ENCODE assay signal across 21 cellular contexts in the genomic region with DNA sequence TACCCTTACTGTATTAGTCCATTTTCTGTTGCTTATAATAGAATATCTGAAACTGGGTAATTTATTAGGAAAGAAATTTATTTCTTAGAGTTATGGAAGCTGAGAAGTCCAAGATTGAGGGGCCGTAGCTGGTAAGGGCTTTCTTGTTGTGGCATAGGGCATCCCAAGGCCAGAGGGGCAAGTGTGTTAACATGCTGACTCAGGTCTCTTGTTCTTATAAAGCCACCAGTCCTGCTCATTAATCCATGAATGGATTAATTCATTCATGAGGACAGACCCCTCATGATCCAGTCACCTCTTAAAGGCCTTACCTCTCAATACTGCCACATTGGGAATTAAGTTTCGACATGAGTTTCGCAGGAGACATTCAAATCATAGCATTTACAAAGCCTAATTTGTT. TPM values are rescaled to one million over a fixed set of nuclear protein-coding genes. Genes with fewer than 3 reads are reported as not detected.
DNase-seq lines count a peak whose midpoint lies in the region; ATAC-seq and TF ChIP-seq lines count a peak whose summit lies in the region.
"Had no signal": no experiment of that assay in that cellular context is flagged by ENCODE, and none has a peak within 500 bp of the region (broad histone marks: within the 10 kb centered on the region; RNA-seq: fewer than 3 reads in every experiment).

No MANE protein-coding gene starts in this region.

- no peaks in the 10 kb centered on the region; the same call in 1 of the 2 replicates for H4K20me1 ChIP-seq in PC-9 (ENCODE audit: insufficient read depth)

- no peak for ATAC-seq in activated T-cell treated with anti-CD3 and anti-CD28 coated beads, Interleukin-2, amount 50 U/mL, for 72 hours (replicated peaks in 1 of 2)
- no peak for ATAC-seq in CD4-positive, alpha-beta T cell (ENCODE audit: poor library complexity)

- H3K4me3 Mint-ChIP-seq in activated T-cell treated with anti-CD3 and anti-CD28 coated beads, Interleukin-2, amount 50 U/mL, for 72 hours = no peak overlapping the region
- peak overlapping the region; percentile 52 for H3K4me3 Mint-ChIP-seq in CD4-positive, alpha-beta T cell
- peak overlapping the region; percentile 9 for H3K4me3 Mint-ChIP-seq in type B pancreatic cell
- H3K4me3 Mint-ChIP-seq: HFFc6 had no signal

- CTCF ChIA-PET in CD4-positive, alpha-beta T cell (lab: Charles Lee) = no interaction called here
- CTCF ChIA-PET in PC-9 (lab: Charles Lee) = interaction anchor here (0.6 kb wide), 1 partner anchor 11 kb away, joined by 5 read pairs; no protein-coding TSS in a partner anchor

- H3K27me3 ChIP-seq in CD4-positive, alpha-beta T cell (ENCODE audit: control insufficient read depth, insufficient read depth, low read length) = no peaks in the 10 kb centered on the region
- no peaks in the 10 kb centered on the region for H3K27me3 ChIP-seq in PC-9 (ENCODE audit: insufficient read depth, low read depth)
- H3K27me3 ChIP-seq: MG63 had no signal

- H3K4me2 ChIP-seq in PC-9 = peak overlapping the region; percentile 90; the same call in 1 of the 2 replicates

- POLR2A ChIA-PET in CD4-positive, alpha-beta T cell (lab: Charles Lee) = no interaction called here
- POLR2A ChIA-PET in PC-9 (lab: Charles Lee; ENCODE audit: unreplicated experiment) = no interaction called here

- peaks cover 54% of the 10 kb centered on the region for H3K79me2 ChIP-seq in PC-9 (ENCODE audit: low read depth)

- peaks cover 0 to 5% of the 10 kb centered on the region in 2 donors for H3K36me3 Mint-ChIP-seq in activated T-cell treated with anti-CD3 and anti-CD28 coated beads, Interleukin-2, amount 50 U/mL, for 72 hours (ENCODE audit: insufficient read depth in 2 of 2)
- H3K36me3 Mint-ChIP-seq in CD4-positive, alpha-beta T cell (ENCODE audit: low read depth) = peaks cover 10% of the 10 kb centered on the region
- no peaks in the 10 kb centered on the region for H3K36me3 Mint-ChIP-seq in type B pancreatic cell

- no peak overlapping the region for H2AFZ ChIP-seq in PC-9

- H3K27me3 Mint-ChIP-seq in activated T-cell treated with anti-CD3 and anti-CD28 coated beads, Interleukin-2, amount 50 U/mL, for 72 hours (ENCODE audit: low read depth) = no peaks in the 10 kb centered on the region
- H3K27me3 Mint-ChIP-seq in CD4-positive, alpha-beta T cell = no peaks in the 10 kb centered on the region
- no peaks in the 10 kb centered on the region for H3K27me3 Mint-ChIP-seq in type B pancreatic cell

- no peaks in the 10 kb centered on the region for H3K9me2 ChIP-seq in PC-9 (ENCODE audit: insufficient read depth)
- H3K9me2 ChIP-seq: SK-N-SH had no signal

- H3K9me3 ChIP-seq in CD4-positive, alpha-beta T cell (ENCODE audit: control insufficient read depth, low read length) = no peaks in the 10 kb centered on the region
- H3K9me3 ChIP-seq in PC-9 (ENCODE audit: insufficient read depth, low read depth) = no peaks in the 10 kb centered on the region
- H3K9me3 ChIP-seq: Caco-2, MG63, SK-N-SH had no signal

- DNase-seq in activated T-cell treated with anti-CD3 and anti-CD28 coated beads, Interleukin-2, amount 50 U/mL, for 72 hours = no peak
- DNase-seq in activated T-cell treated with anti-CD3 and anti-CD28 coated beads, Interleukin-2, amount 50 U/mL, for 1 hour = no peak
- no peak for DNase-seq in CD4-positive, alpha-beta T cell
- DNase-seq in PC-9 = no peak
- no peak for DNase-seq in type B pancreatic cell (ENCODE audit: extremely low spot score, unreplicated experiment)
- DNase-seq in dedifferentiated amniotic fluid mesenchymal stem cell (ENCODE audit: extremely low spot score) = no peak
- DNase-seq in ecto neural progenitor cell (ENCODE audit: low spot score) = no peak
- DNase-seq: DMS153, GDM1, H7, HFFc6, MG63, NCI-H1092, NCI-H146, NCI-H2081, NCI-H2171 treated with DMSO at 0.1 percent for 48 hours, NCI-H446, NCI-H526 treated with DMSO at 0.1 percent for 48 hours, SK-N-SH had no signal

- H3K27ac ChIP-seq in CD4-positive, alpha-beta T cell (ENCODE audit: low read depth, low read length) = no peak overlapping the region
- no peak overlapping the region for H3K27ac ChIP-seq in PC-9
- H3K27ac ChIP-seq: C4-2B had no signal

- no peak for TF ChIP-seq CTCF in CD4-positive, alpha-beta T cell (IDR thresholded peaks at IDR 0.05)
- TF ChIP-seq CTCF in PC-9 (conservative IDR thresholded peaks at IDR 0.05) (no peak), type B pancreatic cell (conservative IDR thresholded peaks at IDR 0.05) (no peak)

- no TSS peak for BruUV-seq in PC-9 (replicated peaks; lab: Mats Ljungman, UMichigan)

- no peaks in the 10 kb centered on the region for H3K36me3 ChIP-seq in PC-9 (ENCODE audit: low read depth)
- H3K36me3 ChIP-seq: MG63 had no signal

- peaks cover 26% of the 10 kb centered on the region for H3K4me1 ChIP-seq in PC-9 (replicated peaks; ENCODE audit: insufficient read depth)

- peaks cover 22% of the 10 kb centered on the region; the same call in 1 of the 2 replicates for H3F3A ChIP-seq in PC-9 (ENCODE audit: insufficient read depth, low read depth)

- H3K27ac Mint-ChIP-seq in activated T-cell treated with anti-CD3 and anti-CD28 coated beads, Interleukin-2, amount 50 U/mL, for 72 hours = peak overlapping the region; percentile 35
- no peak overlapping the region for H3K27ac Mint-ChIP-seq in CD4-positive, alpha-beta T cell
- no peak overlapping the region for H3K27ac Mint-ChIP-seq in type B pancreatic cell
- H3K27ac Mint-ChIP-seq: HFFc6 had no signal

- H3K4me1 Mint-ChIP-seq in activated T-cell treated with anti-CD3 and anti-CD28 coated beads, Interleukin-2, amount 50 U/mL, for 72 hours (ENCODE audit: low read depth) = peaks cover 45% of the 10 kb centered on the region
- H3K4me1 Mint-ChIP-seq in CD4-positive, alpha-beta T cell (ENCODE audit: low read depth) = peaks cover 46% of the 10 kb centered on the region
- H3K4me1 Mint-ChIP-seq in type B pancreatic cell (ENCODE audit: unreplicated experiment) = peaks cover 19% of the 10 kb centered on the region

- H3K9me3 Mint-ChIP-seq in activated T-cell treated with anti-CD3 and anti-CD28 coated beads, Interleukin-2, amount 50 U/mL, for 72 hours = no peaks in the 10 kb centered on the region
- no peaks in the 10 kb centered on the region for H3K9me3 Mint-ChIP-seq in CD4-positive, alpha-beta T cell
- H3K9me3 Mint-ChIP-seq in type B pancreatic cell = no peaks in the 10 kb centered on the region
- H3K9me3 Mint-ChIP-seq: HFFc6 had no signal

- H3K4me3 ChIP-seq in PC-9 = no peak overlapping the region
- H3K4me3 ChIP-seq: MG63 had no signal

- intact Hi-C loops in CD4-positive, alpha-beta T cell (cut with DNase I, micrococcal nuclease) = loop anchor here in 1 of 2 experiments (5.0 to 10.0 kb wide), 4 partner anchors 265 to 1263 kb away; a partner anchor contains a TSS
- intact Hi-C loops in PC-9 (cut with micrococcal nuclease; ENCODE audit: unreplicated experiment) = loop anchor here (5.0 to 10.0 kb wide), 2 partner anchors 330 to 333 kb away; a partner anchor contains a TSS

RNA-seq across cellular contexts. Expression of a gene that starts 2.4 kb away (rescaled TPM):
- total RNA-seq in activated T-cell treated with anti-CD3 and anti-CD28 coated beads, Interleukin-2, amount 50 U/mL, for 72 hours = 10 to 100 TPM; 31.7 to 33.9 TPM
- 1 to 10 TPM; 6.0 to 6.9 TPM for total RNA-seq in CD4-positive, alpha-beta T cell
- total RNA-seq in PC-9 (2021) (53.3 and 66.0 TPM in 2 replicates), type B pancreatic cell (ENCODE audit: low replicate concordance) (30.0 and 36.5 TPM in 2 replicates)

RNA-seq across cellular contexts. Expression of a gene that starts 2.7 kb away (rescaled TPM):
- 1 to 10 TPM; 1.0 to 1.1 TPM for total RNA-seq in activated T-cell treated with anti-CD3 and anti-CD28 coated beads, Interleukin-2, amount 50 U/mL, for 72 hours
- 1 to 10 TPM in 1 of 2 experiments, under 1 TPM in 1; 0.89 to 1.4 TPM for total RNA-seq in CD4-positive, alpha-beta T cell
- total RNA-seq in PC-9 (2021) (10.4 and 19.4 TPM in 2 replicates), type B pancreatic cell (ENCODE audit: low replicate concordance) (1.1 and 4.0 TPM in 2 replicates)

Comparison
In these comparisons a context has a peak if more than half of its experiments do, and no peak if none do; other contexts are left out.
1. H3K4me3 Mint-ChIP-seq: peak in CD4-positive, alpha-beta T cell (single experiment) and type B pancreatic cell (single experiment); none in activated T-cell treated with anti-CD3 and anti-CD28 coated beads, Interleukin-2, amount 50 U/mL, for 72 hours (0 of 2).